27 cellular contexts compared by ENCODE assay signal in genomic region chr21:32605469-32605868, GRCh38. TPM values are rescaled to one million over a fixed set of nuclear protein-coding genes. Genes with fewer than 3 reads are reported as not detected.
"Had no signal": no experiment of that assay in that cellular context is flagged by ENCODE, and none has a peak within 500 bp of the region (broad histone marks: within the 10 kb centered on the region; RNA-seq: fewer than 3 reads in every experiment).

No MANE protein-coding gene starts in this region.

- H3K27me3 ChIP-seq: ascending aorta, brain microvascular endothelial cell, esophagus muscularis mucosa, right lobe of liver, testis, upper lobe of left lung had no signal

- H3K9me3 Mint-ChIP-seq: activated CD4-positive, alpha-beta T cell treated with anti-CD3 and anti-CD28 coated beads, Interleukin-2, amount 10 ng/mL, durations not matched to agents 24 days and 14 days; activated CD8-positive, alpha-beta T cell treated with anti-CD3 and anti-CD28 coated beads for 36 hours; activated naive CD4-positive, alpha-beta T cell treated with anti-CD3 and anti-CD28 coated beads, Interleukin-2, amount 50 U/mL, for 72 hours; memory B cell; neural crest cell; stimulated activated naive B cell treated with anti-CD40 and anti-IgM and Interleukin-4, amounts not matched to agents 10 μg/mL and 1 μg/mL and 100 μg/mL, for 72 hours; T-helper 1 cell treated with Interleukin-12 subunit alpha and Interleukin-12 subunit beta and Interleukin-4 antibody, amounts not matched to agents 30 μg/mL and 1 μg/mL, for 36 hours had no signal

- H3K9me3 ChIP-seq: ascending aorta, esophagus muscularis mucosa, right lobe of liver, testis, upper lobe of left lung had no signal

- H3K27me3 Mint-ChIP-seq: activated CD4-positive, alpha-beta T cell treated with anti-CD3 and anti-CD28 coated beads, Interleukin-2, amount 10 ng/mL, durations not matched to agents 24 days and 14 days; activated CD8-positive, alpha-beta memory T cell treated with anti-CD3 and anti-CD28 coated beads, Interleukin-2, amount 10 ng/mL, durations not matched to agents 7 days and 5 days; activated CD8-positive, alpha-beta T cell treated with anti-CD3 and anti-CD28 coated beads for 36 hours; memory B cell; stimulated activated naive B cell treated with anti-CD40 and anti-IgM and Interleukin-4, amounts not matched to agents 10 μg/mL and 1 μg/mL and 100 μg/mL, for 72 hours had no signal

- DNase-seq: activated CD4-positive, alpha-beta T cell treated with anti-CD3 and anti-CD28 coated beads, Interleukin-2, amount 10 ng/mL, durations not matched to agents 24 days and 14 days; activated CD8-positive, alpha-beta memory T cell treated with anti-CD3 and anti-CD28 coated beads, Interleukin-2, amount 10 ng/mL, durations not matched to agents 7 days and 5 days; activated CD8-positive, alpha-beta T cell treated with anti-CD3 and anti-CD28 coated beads for 36 hours; activated gamma-delta T cell; activated T-cell treated with anti-CD3 and anti-CD28 coated beads for 4 hours; brain microvascular endothelial cell; caudate nucleus; effector memory CD4-positive, alpha-beta T cell; hippocampal formation; islet precursor cell; left colon; posterior cingulate gyrus; right lobe of liver; small intestine; stimulated activated CD4-positive, alpha-beta T cell treated with anti-CD3 and anti-CD28 coated beads, Interleukin-2, amount 100 ng/mL, for 24 hours; stimulated activated naive B cell treated with anti-CD40 and anti-IgM and Interleukin-4, amounts not matched to agents 10 μg/mL and 1 μg/mL and 100 μg/mL, for 72 hours; testis; upper lobe of left lung had no signal

- H3K4me3 ChIP-seq: ascending aorta, esophagus muscularis mucosa, right lobe of liver, testis, upper lobe of left lung had no signal

- H3K27ac Mint-ChIP-seq: activated CD4-positive, alpha-beta T cell treated with anti-CD3 and anti-CD28 coated beads, Interleukin-2, amount 10 ng/mL, durations not matched to agents 24 days and 14 days; activated CD8-positive, alpha-beta memory T cell treated with anti-CD3 and anti-CD28 coated beads, Interleukin-2, amount 10 ng/mL, durations not matched to agents 7 days and 5 days; activated CD8-positive, alpha-beta T cell treated with anti-CD3 and anti-CD28 coated beads for 36 hours; activated naive CD4-positive, alpha-beta T cell treated with anti-CD3 and anti-CD28 coated beads, Interleukin-2, amount 50 U/mL, for 72 hours; stimulated activated naive B cell treated with anti-CD40 and anti-IgM and Interleukin-4, amounts not matched to agents 10 μg/mL and 1 μg/mL and 100 μg/mL, for 72 hours; T-helper 1 cell treated with Interleukin-12 subunit alpha and Interleukin-12 subunit beta and Interleukin-4 antibody, amounts not matched to agents 30 μg/mL and 1 μg/mL, for 36 hours had no signal

- H3K4me1 Mint-ChIP-seq: memory B cell had no signal

- ATAC-seq: activated CD4-positive, CD25-positive, alpha-beta regulatory T cell treated with anti-CD3 and anti-CD28 coated beads, Interleukin-2, amount 50 U/mL, for 24 hours; activated CD8-positive, alpha-beta memory T cell treated with anti-CD3 and anti-CD28 coated beads, Interleukin-2, amount 10 ng/mL, durations not matched to agents 7 days and 5 days; activated CD8-positive, alpha-beta T cell treated with anti-CD3 and anti-CD28 coated beads for 36 hours; activated naive CD4-positive, alpha-beta T cell treated with anti-CD3 and anti-CD28 coated beads, Interleukin-2, amount 50 U/mL, for 72 hours; left colon; right lobe of liver; stimulated activated naive B cell treated with anti-CD40 and anti-IgM and Interleukin-4, amounts not matched to agents 10 μg/mL and 1 μg/mL and 100 μg/mL, for 72 hours had no signal

- H3K4me1 ChIP-seq: right lobe of liver, testis had no signal

- H3K4me3 Mint-ChIP-seq: activated CD4-positive, alpha-beta T cell treated with anti-CD3 and anti-CD28 coated beads, Interleukin-2, amount 10 ng/mL, durations not matched to agents 24 days and 14 days; activated CD8-positive, alpha-beta memory T cell treated with anti-CD3 and anti-CD28 coated beads, Interleukin-2, amount 10 ng/mL, durations not matched to agents 7 days and 5 days; activated CD8-positive, alpha-beta T cell treated with anti-CD3 and anti-CD28 coated beads for 36 hours; memory B cell; neural crest cell; stimulated activated naive B cell treated with anti-CD40 and anti-IgM and Interleukin-4, amounts not matched to agents 10 μg/mL and 1 μg/mL and 100 μg/mL, for 72 hours; T-helper 1 cell treated with Interleukin-12 subunit alpha and Interleukin-12 subunit beta and Interleukin-4 antibody, amounts not matched to agents 30 μg/mL and 1 μg/mL, for 36 hours had no signal

- H3K27ac ChIP-seq: ascending aorta, brain microvascular endothelial cell, esophagus muscularis mucosa, right lobe of liver, testis, upper lobe of left lung had no signal

RNA-seq across cellular contexts. Expression of gene TCP10L, which starts 20.1 kb away (rescaled TPM):
- total RNA-seq: activated CD8-positive, alpha-beta memory T cell treated with anti-CD3 and anti-CD28 coated beads, Interleukin-2, amount 10 ng/mL, durations not matched to agents 7 days and 5 days; endothelial cell of umbilical vein; left colon; mononuclear cell had no signal
